26 cellular contexts compared by ENCODE assay signal in the genomic region with DNA sequence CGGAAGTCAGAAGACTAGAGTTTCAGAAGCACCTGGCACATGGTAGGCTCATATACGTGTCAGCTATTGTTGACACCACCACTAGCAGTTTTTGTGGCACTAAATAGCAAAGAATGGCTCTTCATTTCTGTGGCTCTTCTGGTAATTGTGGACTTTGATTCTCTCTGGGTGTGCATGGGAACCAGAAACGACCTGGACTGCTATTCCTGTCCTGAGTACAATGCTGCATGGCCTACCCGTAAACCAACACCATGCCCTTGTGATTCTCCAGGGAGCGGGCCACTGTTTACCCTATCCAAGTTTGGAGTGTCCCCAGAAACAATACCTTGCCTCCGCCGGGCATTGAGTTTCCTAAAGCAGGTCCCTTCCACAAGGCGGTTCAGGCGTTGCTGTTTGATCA.
"Had no signal": no experiment of that assay in that cellular context is flagged by ENCODE, and none has a peak within 500 bp of the region (broad histone marks: within the 10 kb centered on the region; RNA-seq: fewer than 3 reads in every experiment).

No MANE protein-coding gene starts in this region.

- DNase-seq: dermis blood vessel endothelial cell; effector memory CD4-positive, alpha-beta T cell; erythroblast; esophagus squamous epithelium; foreskin melanocyte; glutamatergic neuron; hypothalamus; immature natural killer cell; islet precursor cell; kidney glomerular epithelial cell; mesenchymal stem cell; midbrain; naive thymus-derived CD4-positive, alpha-beta T cell; nucleus accumbens; psoas muscle; right cardiac atrium; spleen; stimulated activated CD4-positive, alpha-beta T cell treated with anti-CD3 and anti-CD28 coated beads, Interleukin-2, amount 100 ng/mL, for 48 hours; stimulated activated naive B cell treated with anti-CD40 and anti-IgM and Interleukin-4, amounts not matched to agents 10 μg/mL and 1 μg/mL and 100 μg/mL, for 72 hours; upper lobe of left lung had no signal

- H3K4me3 Mint-ChIP-seq: immature natural killer cell; naive thymus-derived CD4-positive, alpha-beta T cell; nephron; stimulated activated naive B cell treated with anti-CD40 and anti-IgM and Interleukin-4, amounts not matched to agents 10 μg/mL and 1 μg/mL and 100 μg/mL, for 72 hours; stimulated activated naive CD8-positive, alpha-beta T cell treated with anti-CD3 and anti-CD28 coated beads, Interleukin-15, Interleukin-2, amounts not matched to agents 100 ng/mL and 50 ng/mL, for 24 hours had no signal

- ATAC-seq: naive thymus-derived CD4-positive, alpha-beta T cell; psoas muscle; right cardiac atrium; stimulated activated naive B cell treated with anti-CD40 and anti-IgM and Interleukin-4, amounts not matched to agents 10 μg/mL and 1 μg/mL and 100 μg/mL, for 72 hours had no signal

- H3K27ac Mint-ChIP-seq: nephron; stimulated activated naive B cell treated with anti-CD40 and anti-IgM and Interleukin-4, amounts not matched to agents 10 μg/mL and 1 μg/mL and 100 μg/mL, for 72 hours; stimulated activated naive CD8-positive, alpha-beta T cell treated with anti-CD3 and anti-CD28 coated beads, Interleukin-15, Interleukin-2, amounts not matched to agents 100 ng/mL and 50 ng/mL, for 24 hours had no signal

- H3K36me3 ChIP-seq: thoracic aorta had no signal

- H3K9me3 ChIP-seq: esophagus squamous epithelium, psoas muscle, spleen, thoracic aorta, tibial nerve, upper lobe of left lung had no signal

- H3K27me3 ChIP-seq: esophagus squamous epithelium, spleen, tibial nerve, upper lobe of left lung had no signal

- H3K4me3 ChIP-seq: coronary artery, esophagus squamous epithelium, psoas muscle, skin epidermis, spleen, thoracic aorta, tibial nerve, upper lobe of left lung had no signal

- H3K27me3 Mint-ChIP-seq: naive thymus-derived CD4-positive, alpha-beta T cell; stimulated activated naive B cell treated with anti-CD40 and anti-IgM and Interleukin-4, amounts not matched to agents 10 μg/mL and 1 μg/mL and 100 μg/mL, for 72 hours; stimulated activated naive CD8-positive, alpha-beta T cell treated with anti-CD3 and anti-CD28 coated beads, Interleukin-15, Interleukin-2, amounts not matched to agents 100 ng/mL and 50 ng/mL, for 24 hours had no signal

- H3K4me1 ChIP-seq: psoas muscle, spleen, tibial nerve, upper lobe of left lung had no signal

- H3K27ac ChIP-seq: coronary artery, esophagus squamous epithelium, psoas muscle, skin epidermis, thoracic aorta, upper lobe of left lung had no signal

- H3K4me1 Mint-ChIP-seq: nephron; stimulated activated naive B cell treated with anti-CD40 and anti-IgM and Interleukin-4, amounts not matched to agents 10 μg/mL and 1 μg/mL and 100 μg/mL, for 72 hours had no signal

- H3K9me3 Mint-ChIP-seq: nephron; stimulated activated naive B cell treated with anti-CD40 and anti-IgM and Interleukin-4, amounts not matched to agents 10 μg/mL and 1 μg/mL and 100 μg/mL, for 72 hours; stimulated activated naive CD8-positive, alpha-beta T cell treated with anti-CD3 and anti-CD28 coated beads, Interleukin-15, Interleukin-2, amounts not matched to agents 100 ng/mL and 50 ng/mL, for 24 hours had no signal
